9 cellular contexts compared by ENCODE assay signal in genomic region chr6:144675231-144675861, GRCh38.
DNase-seq lines count a peak whose midpoint lies in the region; ATAC-seq and TF ChIP-seq lines count a peak whose summit lies in the region.
"Had no signal": no experiment of that assay in that cellular context is flagged by ENCODE, and none has a peak within 500 bp of the region (broad histone marks: within the 10 kb centered on the region; RNA-seq: fewer than 3 reads in every experiment).

No MANE protein-coding gene starts in this region.

- peaks cover 0 to 27% of the 10 kb centered on the region in 2 donors for H3K9me3 ChIP-seq in right atrium auricular region
- H3K9me3 ChIP-seq in neural progenitor cell (ENCODE audit: low read depth): peaks cover 9% of the 10 kb centered on the region

- peaks cover 53% of the 10 kb centered on the region for H3K4me1 Mint-ChIP-seq in CD14-positive monocyte
- peaks cover 57 to 90% of the 10 kb centered on the region in 2 donors for H3K4me1 Mint-ChIP-seq in immature natural killer cell
- H3K4me1 Mint-ChIP-seq in neural progenitor cell: no peaks in the 10 kb centered on the region

- peaks cover 23 to 43% (median 32%) of the 10 kb centered on the region in 7 donors for H3K9me3 Mint-ChIP-seq in CD14-positive monocyte
- peaks cover 7 to 43% (median 22%) of the 10 kb centered on the region in 6 donors for H3K9me3 Mint-ChIP-seq in immature natural killer cell
- H3K9me3 Mint-ChIP-seq in neural progenitor cell: peaks cover 38% of the 10 kb centered on the region

- H3K27me3 Mint-ChIP-seq in CD14-positive monocyte (ENCODE audit: low read depth in 3 of 3) (no peaks in the 10 kb centered on the region), immature natural killer cell (ENCODE audit: low read depth in 3 of 3) (peaks cover 0 to 2% (median 2%) of the 10 kb centered on the region in 3 donors), neural progenitor cell (ENCODE audit: insufficient read depth, low read depth) (peaks cover 3% of the 10 kb centered on the region)

- H3K4me2 ChIP-seq in neural progenitor cell: no peak overlapping the region

- no peaks in the 10 kb centered on the region for H3K36me3 ChIP-seq in right atrium auricular region
- peaks cover 10% of the 10 kb centered on the region for H3K36me3 ChIP-seq in neural progenitor cell

- in situ Hi-C loops in GM13976 (cut with MboI; ENCODE audit: low sequenced_read_pairs, unreplicated experiment): no loop called here

- H3K36me3 Mint-ChIP-seq in CD14-positive monocyte (peaks cover 24 to 26% of the 10 kb centered on the region in 2 donors), immature natural killer cell (peaks cover 14 to 35% (median 32%) of the 10 kb centered on the region in 3 donors), neural progenitor cell (peaks cover 7% of the 10 kb centered on the region)

- H3F3A ChIP-seq in neural progenitor cell (ENCODE audit: low read depth): no peaks in the 10 kb centered on the region

- H3K79me2 ChIP-seq in neural progenitor cell (ENCODE audit: low read depth): peaks cover 6% of the 10 kb centered on the region

- H4K20me1 ChIP-seq in neural progenitor cell (ENCODE audit: low read depth): no peaks in the 10 kb centered on the region

- H3K4me1 ChIP-seq in right atrium auricular region (peaks cover 0 to 13% of the 10 kb centered on the region in 2 donors), neural progenitor cell (no peaks in the 10 kb centered on the region)

- H3K4me3 ChIP-seq in right atrium auricular region: no peak overlapping the region
- H3K4me3 ChIP-seq in neural progenitor cell: no peak overlapping the region

- intact Hi-C loops in CD14-positive monocyte (cut with micrococcal nuclease) (no loop called here), head of caudate nucleus (cut with DNase I) (no loop called here)

- H3K27ac ChIP-seq in right atrium auricular region (no peak overlapping the region), neural progenitor cell (no peak overlapping the region)

- ATAC-seq in HG03460 (IDR thresholded peaks at IDR 0.05; ENCODE audit: unreplicated experiment): peak; percentile 76
- ATAC-seq: Panc1 had no signal

- H3K27ac Mint-ChIP-seq in CD14-positive monocyte: peak overlapping the region; percentile 71 to 93 (median 90)
- peak overlapping the region; percentile 58 to 89 (median 76) for H3K27ac Mint-ChIP-seq in immature natural killer cell
- no peak overlapping the region for H3K27ac Mint-ChIP-seq in neural progenitor cell

- no peak overlapping the region for H2AFZ ChIP-seq in neural progenitor cell (replicated peaks)

- H3K9ac ChIP-seq in neural progenitor cell: no peak overlapping the region

- H3K27me3 ChIP-seq in right atrium auricular region (no peaks in the 10 kb centered on the region), neural progenitor cell (no peaks in the 10 kb centered on the region)

- TF ChIP-seq CTCF in CD14-positive monocyte (IDR thresholded peaks at IDR 0.05): no peak
- TF ChIP-seq CTCF in GM13976 (IDR thresholded peaks at IDR 0.05; ENCODE audit: borderline replicate concordance, control extremely low read depth, extremely low read depth, insufficient read depth, missing control alignments): no peak
- TF ChIP-seq CTCF in right atrium auricular region (IDR thresholded peaks at IDR 0.05): no peak
- TF ChIP-seq CTCF in neural progenitor cell (IDR thresholded peaks at IDR 0.05): no peak

- DNase-seq in CD14-positive monocyte (ENCODE audit: low spot score) (peak; percentile 51), immature natural killer cell (peak; percentile 21 to 51 (median 39)), GM13976 (ENCODE audit: low spot score) (no peak), head of caudate nucleus (no peak), right atrium auricular region (ENCODE audit: low spot score) (no peak), neural progenitor cell (ENCODE audit: low spot score) (no peak)
- DNase-seq in activated CD4-positive, alpha-beta T cell treated with anti-CD3 and anti-CD28 coated beads, Interleukin-2, amount 50 U/mL, for 48 hours: peak; percentile 36 to 51

- H3K4me3 Mint-ChIP-seq in CD14-positive monocyte: peak overlapping the region; percentile 65 to 88
- peak overlapping the region; percentile 42 to 69 (median 51) for H3K4me3 Mint-ChIP-seq in immature natural killer cell
- no peak overlapping the region for H3K4me3 Mint-ChIP-seq in neural progenitor cell

Comparison
In these comparisons a context has a peak if more than half of its experiments do, and no peak if none do; other contexts are left out.
1. DNase-seq: peak in CD14-positive monocyte (single experiment), activated CD4-positive, alpha-beta T cell treated with anti-CD3 and anti-CD28 coated beads, Interleukin-2, amount 50 U/mL, for 48 hours (2 of 2) and immature natural killer cell (3 of 3); none in GM13976 (single experiment), head of caudate nucleus (0 of 42), right atrium auricular region (single experiment) and neural progenitor cell (single experiment).